In genomic region chr10:125064681-125065492, GRCh38 we compare ENCODE assay signal across 1 cellular context.
TF ChIP-seq lines count a peak whose summit lies in the region.

No MANE protein-coding gene starts in this region.

TF ChIP-seq in HCT116, 20 proteins besides CTCF, POLR2A, EP300 and RAD21 (continued from another document):
- TF ChIP-seq POLR2AphosphoS5 (IDR thresholded peaks at IDR 0.05; ENCODE audit: low read depth, low read length), result peak; percentile 72
- peak; percentile 85 for TF ChIP-seq SIN3A (IDR thresholded peaks at IDR 0.05; ENCODE audit: low read depth)
- no peak for TF ChIP-seq ZBTB33 (IDR thresholded peaks at IDR 0.05; ENCODE audit: extremely low read depth, insufficient replicate concordance, low read length)
